18 cellular contexts compared by ENCODE assay signal in the genomic region with DNA sequence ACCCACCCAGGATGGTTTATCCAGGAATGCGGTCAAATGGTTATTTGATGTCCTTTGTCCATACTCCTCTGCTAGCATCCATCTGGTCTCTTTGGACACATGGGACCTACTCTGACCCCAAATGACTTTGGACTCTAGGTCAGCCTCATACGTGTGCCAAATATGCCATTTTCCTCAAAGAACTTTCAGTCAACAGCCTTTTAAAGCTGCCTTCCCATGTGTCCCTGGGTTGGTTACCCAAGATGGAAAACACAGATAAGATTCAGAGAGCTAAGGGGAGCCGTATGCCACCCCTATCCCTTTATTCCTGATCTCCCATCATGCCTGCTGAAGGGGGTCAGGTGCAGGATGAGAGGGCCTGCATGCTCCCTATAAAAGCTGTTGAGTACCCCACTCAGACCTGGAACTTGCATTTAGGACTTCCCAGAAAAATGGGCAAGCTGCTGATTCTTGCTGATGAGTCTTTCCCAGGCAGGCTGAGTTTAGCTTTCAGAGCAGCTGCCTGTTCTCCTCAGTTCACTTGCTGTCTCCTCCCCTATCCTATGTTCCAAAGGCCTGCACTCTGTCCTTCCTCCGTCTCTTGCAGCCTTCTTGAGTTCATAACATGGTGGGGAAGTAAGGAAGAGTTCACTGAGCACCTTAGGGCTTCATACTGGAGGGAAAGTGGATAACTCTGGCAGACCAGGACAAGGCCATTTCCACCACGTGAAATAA. TPM values are rescaled to one million over a fixed set of nuclear protein-coding genes. Genes with fewer than 3 reads are reported as not detected.
DNase-seq lines count a peak whose midpoint lies in the region; ATAC-seq and TF ChIP-seq lines count a peak whose summit lies in the region.
"Had no signal": no experiment of that assay in that cellular context is flagged by ENCODE, and none has a peak within 500 bp of the region (broad histone marks: within the 10 kb centered on the region; RNA-seq: fewer than 3 reads in every experiment).

No MANE protein-coding gene starts in this region.

- H3K36me3 ChIP-seq in esophagus muscularis mucosa (no peaks in the 10 kb centered on the region), parathyroid adenoma (ENCODE audit: control insufficient read depth, insufficient read depth, low read length) (no peaks in the 10 kb centered on the region)
- no peaks in the 10 kb centered on the region for H3K36me3 ChIP-seq in effector memory CD4-positive, alpha-beta T cell (ENCODE audit: control insufficient read depth, insufficient read depth, low read length)
- H3K36me3 ChIP-seq: BLaER1 treated with 17β-estradiol and CSF1 and Interleukin-3, amounts not matched to agents 10 nM and 100 nM had no signal

- no peaks in the 10 kb centered on the region for H3K79me2 ChIP-seq in parathyroid adenoma

- WGBS in esophagus muscularis mucosa = 77% methylated on average over 5 of the region's 5 CpGs

- H3K27me3 ChIP-seq in esophagus muscularis mucosa (no peaks in the 10 kb centered on the region), parathyroid adenoma (ENCODE audit: control insufficient read depth, insufficient read depth, low read length) (no peaks in the 10 kb centered on the region)
- H3K27me3 ChIP-seq in effector memory CD4-positive, alpha-beta T cell (replicated peaks; ENCODE audit: control insufficient read depth, insufficient read depth, low read length, poor library complexity, severe bottlenecking) = no peaks in the 10 kb centered on the region
- H3K27me3 ChIP-seq: BLaER1 treated with 17β-estradiol and CSF1 and Interleukin-3, amounts not matched to agents 10 nM and 100 nM had no signal

- no peak for TF ChIP-seq CTCF in esophagus muscularis mucosa (IDR thresholded peaks at IDR 0.05)
- TF ChIP-seq CTCF in parathyroid adenoma (IDR thresholded peaks at IDR 0.05) = no peak

- no peak overlapping the region for H3K4me3 ChIP-seq in esophagus muscularis mucosa
- no peak overlapping the region for H3K4me3 ChIP-seq in parathyroid adenoma (ENCODE audit: low read depth, low read length)
- H3K4me3 ChIP-seq in effector memory CD4-positive, alpha-beta T cell (ENCODE audit: insufficient read depth, low read depth, low read length, poor library complexity, severe bottlenecking) = no peak overlapping the region
- H3K4me3 ChIP-seq: BLaER1 treated with 17β-estradiol and CSF1 and Interleukin-3, amounts not matched to agents 10 nM and 100 nM had no signal

- TF ChIP-seq POLR2A in esophagus muscularis mucosa (IDR thresholded peaks at IDR 0.05; ENCODE audit: low read depth) = no peak

- H3K9me3 ChIP-seq in esophagus muscularis mucosa (no peaks in the 10 kb centered on the region), parathyroid adenoma (ENCODE audit: control insufficient read depth, low read length) (no peaks in the 10 kb centered on the region)
- no peaks in the 10 kb centered on the region for H3K9me3 ChIP-seq in effector memory CD4-positive, alpha-beta T cell (ENCODE audit: control insufficient read depth, low read length)
- H3K9me3 ChIP-seq: BLaER1 treated with 17β-estradiol and CSF1 and Interleukin-3, amounts not matched to agents 10 nM and 100 nM; Caco-2 had no signal

- no peak for TF ChIP-seq EP300 in esophagus muscularis mucosa (IDR thresholded peaks at IDR 0.05)

- H3K4me1 ChIP-seq in esophagus muscularis mucosa (no peaks in the 10 kb centered on the region), parathyroid adenoma (peaks cover 32% of the 10 kb centered on the region)
- H3K4me1 ChIP-seq in effector memory CD4-positive, alpha-beta T cell (ENCODE audit: control insufficient read depth, insufficient read depth, low read length, poor library complexity, severe bottlenecking) = no peaks in the 10 kb centered on the region
- H3K4me1 ChIP-seq: BLaER1 treated with 17β-estradiol and CSF1 and Interleukin-3, amounts not matched to agents 10 nM and 100 nM; Caco-2 had no signal

- H3K27ac Mint-ChIP-seq in effector memory CD8-positive, alpha-beta T cell = peak overlapping the region; percentile 32 to 39
- H3K27ac Mint-ChIP-seq: B cell; CD4-positive, alpha-beta T cell; CD8-positive, alpha-beta T cell had no signal

- H3K4me3 Mint-ChIP-seq in effector memory CD8-positive, alpha-beta T cell = no peak overlapping the region
- H3K4me3 Mint-ChIP-seq: B cell; CD4-positive, alpha-beta T cell; CD8-positive, alpha-beta T cell had no signal

- no peaks in the 10 kb centered on the region for H3K27me3 Mint-ChIP-seq in effector memory CD8-positive, alpha-beta T cell
- H3K27me3 Mint-ChIP-seq: B cell; CD4-positive, alpha-beta T cell had no signal

- intact Hi-C loops in esophagus muscularis mucosa (cut with DNase I) = no loop called here

- H3K36me3 Mint-ChIP-seq in effector memory CD8-positive, alpha-beta T cell (ENCODE audit: insufficient read depth) = peaks cover 3% of the 10 kb centered on the region

- H3K27ac ChIP-seq in esophagus muscularis mucosa (replicated peaks in 1 of 4) (no peak overlapping the region), parathyroid adenoma (peak overlapping the region; percentile 39)
- no peak overlapping the region for H3K27ac ChIP-seq in effector memory CD4-positive, alpha-beta T cell (ENCODE audit: insufficient read depth, low read length, poor library complexity, severe bottlenecking)
- H3K27ac ChIP-seq: BLaER1 treated with 17β-estradiol and CSF1 and Interleukin-3, amounts not matched to agents 10 nM and 100 nM; C4-2B had no signal

- no peak for DNase-seq in effector memory CD8-positive, alpha-beta T cell
- DNase-seq in esophagus muscularis mucosa (ENCODE audit: extremely low spot score) = peak; percentile 79
- DNase-seq in NCI-H446 (lab: John Stamatoyannopoulos, UW) = no peak
- no peak for DNase-seq in Ammon's horn (ENCODE audit: low spot score)
- no peak for DNase-seq in effector memory CD4-positive, alpha-beta T cell
- DNase-seq: 8988T; ACHN; Caco-2; Calu3; CD4-positive, alpha-beta T cell; CD8-positive, alpha-beta T cell; DMS79 treated with DMSO at 0.1 percent for 48 hours; GF-D8 had no signal

- H3K9me3 Mint-ChIP-seq in effector memory CD8-positive, alpha-beta T cell = no peaks in the 10 kb centered on the region
- H3K9me3 Mint-ChIP-seq: CD4-positive, alpha-beta T cell; CD8-positive, alpha-beta T cell had no signal

- ATAC-seq in effector memory CD8-positive, alpha-beta T cell (replicated peaks) = no peak
- ATAC-seq: CD8-positive, alpha-beta T cell had no signal

- H2AFZ ChIP-seq in parathyroid adenoma = peak overlapping the region; percentile 43

- H3K9ac ChIP-seq in parathyroid adenoma = no peak overlapping the region
- H3K9ac ChIP-seq: BLaER1 treated with 17β-estradiol and CSF1 and Interleukin-3, amounts not matched to agents 10 nM and 100 nM had no signal

- H3K4me2 ChIP-seq in parathyroid adenoma (ENCODE audit: low read length) = no peak overlapping the region
- H3K4me2 ChIP-seq: BLaER1 treated with 17β-estradiol and CSF1 and Interleukin-3, amounts not matched to agents 10 nM and 100 nM had no signal

- peaks cover 9 to 12% of the 10 kb centered on the region in 2 donors for H3K4me1 Mint-ChIP-seq in effector memory CD8-positive, alpha-beta T cell (ENCODE audit: low read depth in 2 of 2)
- H3K4me1 Mint-ChIP-seq: B cell had no signal

RNA-seq across cellular contexts. Expression of a gene that starts 19.8 kb away (rescaled TPM):
- total RNA-seq in esophagus muscularis mucosa = 1 to 10 TPM in 2 of 4 donors, not detected in 2; 1.7 to 5.4 TPM
- total RNA-seq: A673, Caco-2 had no signal

RNA-seq across cellular contexts. Expression of a gene that starts 43.4 kb away (rescaled TPM):
- not detected for total RNA-seq in esophagus muscularis mucosa
- total RNA-seq: A673; B cell; Caco-2; Calu3; CD4-positive, alpha-beta T cell; CD8-positive, alpha-beta T cell had no signal

RNA-seq across cellular contexts. Expression of a gene that starts 46.8 kb away (rescaled TPM):
- total RNA-seq in esophagus muscularis mucosa = 10 to 100 TPM in 1 of 4 donors, 1 to 10 TPM in 3; 4.0 to 13.8 (median 5.2) TPM
- total RNA-seq: A673 had no signal
